19 cellular contexts compared by ENCODE assay signal in the genomic region with DNA sequence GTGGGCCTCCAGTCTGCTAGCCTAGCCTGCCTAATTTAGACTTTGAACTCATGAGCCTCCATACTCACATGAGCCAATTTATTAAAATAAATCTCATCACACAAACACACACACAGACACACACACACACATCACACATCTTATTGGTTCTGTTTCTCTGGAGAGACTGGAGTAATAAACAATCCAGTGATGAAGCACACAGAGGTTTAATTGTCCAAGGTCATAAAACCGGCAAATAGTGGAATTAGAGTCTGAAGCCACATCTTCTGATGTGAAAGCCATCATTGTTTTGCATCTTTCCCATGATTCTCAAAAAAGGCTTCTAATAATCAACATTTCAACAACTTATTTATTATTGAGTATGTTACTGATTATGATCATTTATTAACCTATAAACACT.
DNase-seq lines count a peak whose midpoint lies in the region; ATAC-seq, FAIRE-seq and TF ChIP-seq lines count a peak whose summit lies in the region.
"Had no signal": no experiment of that assay in that cellular context is flagged by ENCODE, and none has a peak within 500 bp of the region (broad histone marks: within the 10 kb centered on the region; RNA-seq: fewer than 3 reads in every experiment).

No MANE protein-coding gene starts in this region.

- H4K8ac ChIP-seq in H1 (ENCODE audit: extremely low read depth, insufficient read depth, low read length), result no peak overlapping the region

- no peak overlapping the region for H3K27ac ChIP-seq in H1 (ENCODE audit: low read depth, low read length)

- POLR2A ChIA-PET in H1 (lab: Charles Lee; ENCODE audit: partially characterized antibody), result no interaction called here
- POLR2A ChIA-PET in activated CD4-positive, alpha-beta memory T cell treated with anti-CD3 and anti-CD28 coated beads, Interleukin-2, amount 10 ng/mL, durations not matched to agents 7 days and 5 days (lab: Charles Lee), result no interaction called here

- no peak overlapping the region for H3K4ac ChIP-seq in H1 (replicated peaks; ENCODE audit: insufficient read length, low read depth, low read length)

- H3K4me3 Mint-ChIP-seq in activated T-helper 17 cell treated with anti-CD3 and anti-CD28 coated beads, Interleukin-2, amount 50 U/mL, for 72 hours, result no peak overlapping the region
- H3K4me3 Mint-ChIP-seq in activated CD4-positive, alpha-beta memory T cell treated with anti-CD3 and anti-CD28 coated beads, Interleukin-2, amount 10 ng/mL, durations not matched to agents 7 days and 5 days, result no peak overlapping the region
- H3K4me3 Mint-ChIP-seq: CD14-positive monocyte; CD4-positive, alpha-beta memory T cell; GM23338; HFFc6 had no signal

- no peak overlapping the region for H3K23ac ChIP-seq in H1 (ENCODE audit: insufficient read length)

- H3K9ac ChIP-seq in Loucy (ENCODE audit: low read depth, low read length, poor library complexity, severe bottlenecking) (no peak overlapping the region), H1 (replicated peaks in 1 of 4; ENCODE audit: extremely low read depth in 1 of 4, low read depth in 3 of 4, low read length in 3 of 4) (no peak overlapping the region)
- H3K9ac ChIP-seq: BLaER1 had no signal

- H3K27ac Mint-ChIP-seq in activated T-helper 17 cell treated with anti-CD3 and anti-CD28 coated beads, Interleukin-2, amount 50 U/mL, for 72 hours, result no peak overlapping the region
- no peak overlapping the region for H3K27ac Mint-ChIP-seq in activated CD4-positive, alpha-beta memory T cell treated with anti-CD3 and anti-CD28 coated beads, Interleukin-2, amount 10 ng/mL, durations not matched to agents 7 days and 5 days
- H3K27ac Mint-ChIP-seq: CD14-positive monocyte; CD4-positive, alpha-beta memory T cell; HFFc6 had no signal

- H3F3A ChIP-seq in Loucy (ENCODE audit: low read depth), result no peaks in the 10 kb centered on the region

- no peak overlapping the region for H2BK12ac ChIP-seq in H1 (ENCODE audit: low read depth, low read length)

- H3K79me1 ChIP-seq in H1 (ENCODE audit: low read depth, low read length), result no peaks in the 10 kb centered on the region

- no peaks in the 10 kb centered on the region; the same call in 1 of the 2 replicates for H3K23me2 ChIP-seq in H1 (ENCODE audit: low read depth, low read length)

- no peaks in the 10 kb centered on the region for H3K36me3 ChIP-seq in Loucy (ENCODE audit: insufficient read depth, low read length)
- H3K36me3 ChIP-seq in H1 (ENCODE audit: control insufficient read depth in 2 of 4, insufficient read depth in 4 of 4, low read length in 3 of 4), result no peaks in the 10 kb centered on the region
- H3K36me3 ChIP-seq: BLaER1 had no signal

- no peak overlapping the region for H4K5ac ChIP-seq in H1 (ENCODE audit: insufficient read length, low read depth, low read length)

- no peak overlapping the region for H4K91ac ChIP-seq in H1 (replicated peaks; ENCODE audit: insufficient read length, low read length)

- H3K14ac ChIP-seq in H1 (ENCODE audit: insufficient read length), result no peak overlapping the region

- intact Hi-C loops in sciatic nerve (cut with DNase I), result no loop called here

- peak; percentile 34 for ATAC-seq in sciatic nerve
- no peak for ATAC-seq in activated T-helper 17 cell treated with anti-CD3 and anti-CD28 coated beads, Interleukin-2, amount 50 U/mL, for 72 hours (replicated peaks)
- no peak for ATAC-seq in HG02970 (IDR thresholded peaks at IDR 0.05; ENCODE audit: low FRiP score, unreplicated experiment)
- ATAC-seq: GM23338, HCT116 had no signal

- H2AFZ ChIP-seq in Loucy (ENCODE audit: low read length), result peak overlapping the region; percentile 61; the same call in 1 of the 2 replicates
- peak overlapping the region; percentile 9; the same call in 1 of the 2 replicates for H2AFZ ChIP-seq in H1 (ENCODE audit: low read length)
- H2AFZ ChIP-seq: GM23338 had no signal

- H3K9me3 ChIP-seq in Loucy (ENCODE audit: insufficient read depth, low read depth, low read length) (no peaks in the 10 kb centered on the region), H1 (ENCODE audit: insufficient read depth in 2 of 2, low read depth in 1 of 2, low read length in 1 of 2) (no peaks in the 10 kb centered on the region)
- H3K9me3 ChIP-seq: BLaER1 had no signal

- H2BK20ac ChIP-seq in H1 (ENCODE audit: low read length), result no peak overlapping the region

- H3K36me3 Mint-ChIP-seq in activated T-helper 17 cell treated with anti-CD3 and anti-CD28 coated beads, Interleukin-2, amount 50 U/mL, for 72 hours (ENCODE audit: low read depth), result no peaks in the 10 kb centered on the region
- H3K36me3 Mint-ChIP-seq in activated CD4-positive, alpha-beta memory T cell treated with anti-CD3 and anti-CD28 coated beads, Interleukin-2, amount 10 ng/mL, durations not matched to agents 7 days and 5 days (ENCODE audit: low read depth), result no peaks in the 10 kb centered on the region
- H3K36me3 Mint-ChIP-seq: CD14-positive monocyte; CD4-positive, alpha-beta memory T cell had no signal

- no peak overlapping the region for H2BK120ac ChIP-seq in H1 (replicated peaks; ENCODE audit: low read depth, low read length)

- no peak overlapping the region for H2BK15ac ChIP-seq in H1 (ENCODE audit: low read length)

- TF ChIP-seq RAD21 in H1 (IDR thresholded peaks at IDR 0.05 in 1 of 2, conservative IDR thresholded peaks at IDR 0.05 in 1 of 2; ENCODE audit: low read depth in 2 of 2, low read length in 2 of 2), result no peak

- H2BK5ac ChIP-seq in H1 (ENCODE audit: low read depth, low read length), result no peak overlapping the region

- no peaks in the 10 kb centered on the region for H4K20me1 ChIP-seq in Loucy (ENCODE audit: insufficient read depth, low read length, poor library complexity, severe bottlenecking)
- H4K20me1 ChIP-seq in H1 (replicated peaks in 1 of 2; ENCODE audit: control insufficient read depth in 1 of 2, insufficient read depth in 2 of 2, low read length in 2 of 2), result no peaks in the 10 kb centered on the region
- H4K20me1 ChIP-seq: BLaER1 had no signal

- H3K56ac ChIP-seq in H1 (replicated peaks; ENCODE audit: insufficient read length, low read depth, low read length), result no peak overlapping the region

- no peaks in the 10 kb centered on the region for H3K9me3 Mint-ChIP-seq in activated T-helper 17 cell treated with anti-CD3 and anti-CD28 coated beads, Interleukin-2, amount 50 U/mL, for 72 hours
- H3K9me3 Mint-ChIP-seq in activated CD4-positive, alpha-beta memory T cell treated with anti-CD3 and anti-CD28 coated beads, Interleukin-2, amount 10 ng/mL, durations not matched to agents 7 days and 5 days, result no peaks in the 10 kb centered on the region
- H3K9me3 Mint-ChIP-seq: CD4-positive, alpha-beta memory T cell; GM23338 had no signal

- TF ChIP-seq CTCF in Loucy (conservative IDR thresholded peaks at IDR 0.05; ENCODE audit: low read length) (no peak), H1 (IDR thresholded peaks at IDR 0.05; ENCODE audit: control extremely low read depth in 1 of 3, insufficient read depth in 1 of 3, low read depth in 1 of 3, low read length in 3 of 3) (no peak)

- no peaks in the 10 kb centered on the region for H3K9me2 ChIP-seq in Loucy (replicated peaks; ENCODE audit: low read depth, low read length)

- peaks cover 36% of the 10 kb centered on the region for H3K4me1 ChIP-seq in Loucy (ENCODE audit: insufficient read depth, low read length, poor library complexity, severe bottlenecking)
- no peaks in the 10 kb centered on the region for H3K4me1 ChIP-seq in H1 (replicated peaks in 1 of 4; ENCODE audit: control insufficient read depth in 3 of 4, insufficient read depth in 4 of 4, low read length in 3 of 4)

- WGBS in H1 (ENCODE audit: extremely low coverage in 1 of 2, insufficient coverage in 1 of 2, insufficient read length in 1 of 2, insufficient replicate concordance in 2 of 2, low coverage in 1 of 2, low lambda C conversion rate in 2 of 2, missing lambda C conversion rate in 1 of 2), 2 experiments, result 95% methylated on average over 1 of the region's 1 CpG; no CpG with 5 or more reads in 1 of the 2 experiments

- TF ChIP-seq EP300 in H1 (IDR thresholded peaks at IDR 0.05; ENCODE audit: borderline replicate concordance in 1 of 2, low read depth in 2 of 2, low read length in 2 of 2), result no peak

- H3K4me2 ChIP-seq in Loucy (ENCODE audit: low read depth, low read length, poor library complexity, severe bottlenecking) (no peak overlapping the region), H1 (ENCODE audit: insufficient read depth in 1 of 2, low read depth in 2 of 2, low read length in 2 of 2) (no peak overlapping the region)
- H3K4me2 ChIP-seq: GM23338 had no signal

- no peak overlapping the region for H3K18ac ChIP-seq in H1 (ENCODE audit: extremely low read depth, low read length)

- DNase-seq in H1 (ENCODE audit: low read depth in 1 of 2, low spot score in 2 of 2) (no peak), medulla oblongata (ENCODE audit: extremely low spot score) (peak; percentile 47), sciatic nerve (ENCODE audit: low spot score) (no peak), NCI-H446 treated with DMSO at 0.1 percent for 48 hours (lab: John Stamatoyannopoulos, UW) (no peak)
- no peak for DNase-seq in activated CD4-positive, alpha-beta memory T cell treated with anti-CD3 and anti-CD28 coated beads, Interleukin-2, amount 10 ng/mL, durations not matched to agents 7 days and 5 days
- DNase-seq: 8988T; Calu3; CD4-positive, alpha-beta memory T cell; DMS79 treated with DMSO at 0.1 percent for 48 hours; GF-D8; H7; HFFc6 had no signal

- no peaks in the 10 kb centered on the region for H3K27me3 ChIP-seq in Loucy (ENCODE audit: insufficient read depth, low read length, poor library complexity, severe bottlenecking)
- H3K27me3 ChIP-seq in H1 (replicated peaks in 1 of 4; ENCODE audit: control insufficient read depth in 3 of 4, extremely low read depth in 1 of 4, insufficient read depth in 3 of 4, low read length in 3 of 4), result no peaks in the 10 kb centered on the region
- H3K27me3 ChIP-seq: BLaER1 had no signal

- peaks cover 15% of the 10 kb centered on the region for H3K27me3 Mint-ChIP-seq in activated T-helper 17 cell treated with anti-CD3 and anti-CD28 coated beads, Interleukin-2, amount 50 U/mL, for 72 hours
- H3K27me3 Mint-ChIP-seq in activated CD4-positive, alpha-beta memory T cell treated with anti-CD3 and anti-CD28 coated beads, Interleukin-2, amount 10 ng/mL, durations not matched to agents 7 days and 5 days, result peaks cover 6% of the 10 kb centered on the region

- H3K4me1 Mint-ChIP-seq in activated T-helper 17 cell treated with anti-CD3 and anti-CD28 coated beads, Interleukin-2, amount 50 U/mL, for 72 hours, result no peaks in the 10 kb centered on the region
- H3K4me1 Mint-ChIP-seq in activated CD4-positive, alpha-beta memory T cell treated with anti-CD3 and anti-CD28 coated beads, Interleukin-2, amount 10 ng/mL, durations not matched to agents 7 days and 5 days, result no peaks in the 10 kb centered on the region
- H3K4me1 Mint-ChIP-seq: CD14-positive monocyte; CD4-positive, alpha-beta memory T cell had no signal

- FAIRE-seq in H1 (lab: Jason Lieb, UNC), result no peak

- H3K79me2 ChIP-seq in Loucy (ENCODE audit: insufficient read depth, low read length), result no peaks in the 10 kb centered on the region
- no peaks in the 10 kb centered on the region for H3K79me2 ChIP-seq in H1 (ENCODE audit: control insufficient read depth in 1 of 2, insufficient read depth in 2 of 2, low read length in 2 of 2)

- H2AK5ac ChIP-seq in H1 (ENCODE audit: low read depth, low read length), result no peak overlapping the region

- CTCF ChIA-PET in H1 (lab: Charles Lee; ENCODE audit: partially characterized antibody), result no interaction called here
- CTCF ChIA-PET in activated CD4-positive, alpha-beta memory T cell treated with anti-CD3 and anti-CD28 coated beads, Interleukin-2, amount 10 ng/mL, durations not matched to agents 7 days and 5 days (lab: Charles Lee), result no interaction called here

- H3K4me3 ChIP-seq in Loucy (ENCODE audit: low read length, poor library complexity, severe bottlenecking) (no peak overlapping the region), H1 (ENCODE audit: extremely low read depth in 1 of 4, insufficient read depth in 2 of 4, low read depth in 3 of 4, low read length in 4 of 4) (no peak overlapping the region)
- H3K4me3 ChIP-seq: BLaER1, GM23338 had no signal

- TF ChIP-seq POLR2A in H1 (IDR thresholded peaks at IDR 0.05; ENCODE audit: control extremely low read depth in 1 of 2, low read depth in 2 of 2, low read length in 2 of 2), result no peak
